8 cellular contexts compared by ENCODE assay signal in genomic region chrX:135596495-135596894, GRCh38.
DNase-seq lines count a peak whose midpoint lies in the region; ATAC-seq, FAIRE-seq and TF ChIP-seq lines count a peak whose summit lies in the region.

No MANE protein-coding gene starts in this region.

- CTCF ChIA-PET in A549 (lab: Yijun Ruan, JAX), result interaction anchor here (1.1 kb wide), 1 partner anchor 147 kb away, joined by 3 read pairs; no protein-coding TSS in a partner anchor

- no peak overlapping the region for H3K4me3 ChIP-seq in A549

- H3K27ac ChIP-seq in A549, result no peak overlapping the region

- WGBS in A549 (ENCODE audit: missing lambda C conversion rate), result 48% methylated on average over 12 of the region's 18 CpGs

- DNase-seq in A549 (ENCODE audit: low read depth in 1 of 2, low spot score in 1 of 2) (peak; percentile 6 to 38), GM12892 (ENCODE audit: insufficient read length) (peak; percentile 10), NCI-H1694 (lab: John Stamatoyannopoulos, UW) (peak; percentile 20)
- DNase-seq in activated CD4-positive, alpha-beta T cell treated with anti-CD3 and anti-CD28 coated beads for 1 hour, result peak; percentile 7
- DNase-seq in effector CD8-positive, alpha-beta T cell (lab: John Stamatoyannopoulos, UW), result peak; percentile 10

- no peak overlapping the region for H3K4me3 Mint-ChIP-seq in nephron

- H3K4me1 Mint-ChIP-seq in nephron, result no peaks in the 10 kb centered on the region

- TF ChIP-seq RAD21 in A549 (conservative IDR thresholded peaks at IDR 0.05 in 1 of 2, IDR thresholded peaks at IDR 0.05 in 1 of 2), result peak; percentile 37 to 54; a peak in 4 of 5 replicates

- POLR2A ChIA-PET in A549 (lab: Yijun Ruan, JAX), result no interaction called here

- H3K4me2 ChIP-seq in A549, result no peak overlapping the region

- TF ChIP-seq POLR2A in A549 (IDR thresholded peaks at IDR 0.05; ENCODE audit: low read length), result no peak
- no peak for TF ChIP-seq POLR2A in GM12892 (IDR thresholded peaks at IDR 0.05; ENCODE audit: low read depth, low read length)

- peak; percentile 64 to 91; a peak in 4 of 6 replicates for ATAC-seq in A549
- ATAC-seq in HG02759 (IDR thresholded peaks at IDR 0.05; ENCODE audit: unreplicated experiment), result no peak
- ATAC-seq in HG03095 (IDR thresholded peaks at IDR 0.05; ENCODE audit: unreplicated experiment), result no peak

- H3K9me3 ChIP-seq in A549, result no peaks in the 10 kb centered on the region

- no peaks in the 10 kb centered on the region for H3K27me3 Mint-ChIP-seq in nephron (ENCODE audit: low read depth)

- no peak overlapping the region for H3K27ac Mint-ChIP-seq in nephron

- no peaks in the 10 kb centered on the region for H3K4me1 ChIP-seq in A549

- peaks cover 12% of the 10 kb centered on the region for H3K9me3 Mint-ChIP-seq in nephron

- TF ChIP-seq CTCF in A549 (IDR thresholded peaks at IDR 0.05) (peak; percentile 31; the same call in 1 of the 3 replicates), nephron (IDR thresholded peaks at IDR 0.05; ENCODE audit: unreplicated experiment in 3 of 3) (peak in 2 of 3 experiments; percentile 32 to 39)

- no peak for FAIRE-seq in A549 (lab: Jason Lieb, UNC)
- no peak for FAIRE-seq in GM12892 (lab: Jason Lieb, UNC)

- TF ChIP-seq EP300 in A549 (IDR thresholded peaks at IDR 0.05), result no peak

- no peaks in the 10 kb centered on the region for H3K36me3 Mint-ChIP-seq in nephron (ENCODE audit: low read depth)

TF ChIP-seq in A549, 52 proteins besides CTCF, POLR2A, EP300 and RAD21:
- no peak for TF ChIP-seq CHD4 (IDR thresholded peaks at IDR 0.05; ENCODE audit: borderline replicate concordance)
- TF ChIP-seq ZC3H11A (IDR thresholded peaks at IDR 0.05), result no peak
- no peak for TF ChIP-seq CBX8 (IDR thresholded peaks at IDR 0.05)
- TF ChIP-seq FOSL2 (IDR thresholded peaks at IDR 0.05), result no peak
- TF ChIP-seq FOSL2 (CRISPR knock-in tag; IDR thresholded peaks at IDR 0.05), result no peak
- TF ChIP-seq CBX2 (IDR thresholded peaks at IDR 0.05; ENCODE audit: borderline replicate concordance, low read depth), result no peak
- TF ChIP-seq MAFK (IDR thresholded peaks at IDR 0.05; ENCODE audit: partially characterized antibody), result no peak
- no peak for TF ChIP-seq RARB (CRISPR knock-in tag; IDR thresholded peaks at IDR 0.05)
- no peak for TF ChIP-seq EHF (CRISPR knock-in tag; IDR thresholded peaks at IDR 0.05)
- TF ChIP-seq RFX5 (IDR thresholded peaks at IDR 0.05), result no peak
TF ChIP-seq in A549: peak in this region for 0.

Comparison
In these comparisons a context has a peak if more than half of its experiments do, and no peak if none do; other contexts are left out.
1. ATAC-seq: peak in A549 (2 of 2); none in HG02759 (single experiment) and HG03095 (single experiment).
2. Peak in every context shown above with its lines, with median percentiles within 50 percentile points of each other: DNase-seq.